In the genomic region with DNA sequence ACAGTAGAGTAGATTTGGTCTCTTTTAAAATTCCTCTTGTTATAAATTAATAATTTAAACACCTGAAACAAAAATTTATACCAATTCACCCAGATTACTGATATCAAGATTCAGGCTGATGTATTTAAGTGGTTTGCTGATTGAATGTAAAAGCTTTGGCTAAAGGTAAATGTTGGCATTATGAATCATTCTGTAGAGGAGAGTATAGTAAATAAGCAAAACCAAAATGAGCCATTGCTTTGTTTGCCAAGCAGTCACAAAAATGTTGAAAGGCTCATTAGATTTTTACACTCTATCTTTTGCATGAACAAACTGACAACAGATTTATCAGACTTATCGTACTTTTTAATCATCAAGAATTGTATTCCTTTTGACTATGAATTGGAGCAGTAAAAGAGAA, we compare ENCODE assay signal across 22 cellular contexts.
DNase-seq lines count a peak whose midpoint lies in the region; ATAC-seq and TF ChIP-seq lines count a peak whose summit lies in the region.
"Had no signal": no experiment of that assay in that cellular context is flagged by ENCODE, and none has a peak within 500 bp of the region (broad histone marks: within the 10 kb centered on the region; RNA-seq: fewer than 3 reads in every experiment).

No MANE protein-coding gene starts in this region.

- H3K27me3 ChIP-seq in esophagus squamous epithelium, result no peaks in the 10 kb centered on the region
- H3K27me3 ChIP-seq: BE2C, BLaER1 had no signal

- no peak overlapping the region for H3K27ac ChIP-seq in esophagus squamous epithelium
- H3K27ac ChIP-seq: BLaER1 had no signal

- H3K36me3 Mint-ChIP-seq in nephron progenitor cell (ENCODE audit: low read depth) (no peaks in the 10 kb centered on the region), T-helper 17 cell (ENCODE audit: low read depth) (no peaks in the 10 kb centered on the region)
- H3K36me3 Mint-ChIP-seq: CD14-positive monocyte; CD4-positive, alpha-beta memory T cell; CD4-positive, CD25-positive, alpha-beta regulatory T cell; CD8-positive, alpha-beta memory T cell had no signal

- H3K36me3 ChIP-seq in esophagus squamous epithelium, result no peaks in the 10 kb centered on the region
- H3K36me3 ChIP-seq: BE2C, BLaER1 had no signal

- no peaks in the 10 kb centered on the region for H3K4me1 ChIP-seq in esophagus squamous epithelium
- H3K4me1 ChIP-seq: BE2C, BLaER1 had no signal

- no peak overlapping the region for H3K4me3 ChIP-seq in esophagus squamous epithelium
- H3K4me3 ChIP-seq: BLaER1, GM12878 had no signal

- H3K4me1 Mint-ChIP-seq in nephron progenitor cell (no peaks in the 10 kb centered on the region), T-helper 17 cell (no peaks in the 10 kb centered on the region)
- H3K4me1 Mint-ChIP-seq: CD14-positive monocyte; CD4-positive, alpha-beta memory T cell; CD4-positive, CD25-positive, alpha-beta regulatory T cell; CD8-positive, alpha-beta memory T cell had no signal

- intact Hi-C loops in esophagus squamous epithelium (cut with DNase I), result no loop called here

- H3K27ac Mint-ChIP-seq in nephron progenitor cell (peak overlapping the region; percentile 66), T-helper 17 cell (no peak overlapping the region)
- H3K27ac Mint-ChIP-seq: CD4-positive, alpha-beta memory T cell; CD4-positive, CD25-positive, alpha-beta regulatory T cell; CD8-positive, alpha-beta memory T cell had no signal

- H3K4me3 Mint-ChIP-seq in nephron progenitor cell (no peak overlapping the region), T-helper 17 cell (no peak overlapping the region)
- H3K4me3 Mint-ChIP-seq: CD14-positive monocyte; CD4-positive, alpha-beta memory T cell; CD4-positive, CD25-positive, alpha-beta regulatory T cell; CD8-positive, alpha-beta memory T cell had no signal

- TF ChIP-seq CTCF in nephron progenitor cell (IDR thresholded peaks at IDR 0.05) (no peak), esophagus squamous epithelium (IDR thresholded peaks at IDR 0.05) (no peak)

- DNase-seq in DMS53 treated with DMSO at 0.1 percent for 48 hours (lab: John Stamatoyannopoulos, UW; ENCODE audit: unreplicated experiment) (peak; percentile 14), nephron progenitor cell (no peak), T-helper 17 cell (no peak), esophagus squamous epithelium (lab: John Stamatoyannopoulos, UW) (no peak)
- DNase-seq: 8988T; ACHN; BE2C; C1 segment of cervical spinal cord; CD4-positive, alpha-beta memory T cell; CD4-positive, CD25-positive, alpha-beta regulatory T cell; CD8-positive, alpha-beta memory T cell; COR-L47; DMS 273 treated with DMSO at 0.1 percent for 48 hours; DMS153; DMS79; DND-41; EL; GDM1 had no signal

- 53 to 77% methylated on average over 1 of the region's 1 CpG for WGBS in esophagus squamous epithelium, 2 donors

- H3K27me3 Mint-ChIP-seq in nephron progenitor cell (ENCODE audit: low read depth, poor library complexity) (no peaks in the 10 kb centered on the region), T-helper 17 cell (no peaks in the 10 kb centered on the region)
- H3K27me3 Mint-ChIP-seq: CD4-positive, CD25-positive, alpha-beta regulatory T cell; CD8-positive, alpha-beta memory T cell had no signal

- ATAC-seq in T-helper 17 cell (no peak), HG02642 (IDR thresholded peaks at IDR 0.05; ENCODE audit: poor library complexity, unreplicated experiment) (no peak)
- ATAC-seq: GM12878 had no signal

- H3K9me3 ChIP-seq in T-helper 17 cell (ENCODE audit: control insufficient read depth, low read length, poor library complexity, severe bottlenecking) (no peaks in the 10 kb centered on the region), esophagus squamous epithelium (no peaks in the 10 kb centered on the region)
- H3K9me3 ChIP-seq: BE2C, BLaER1 had no signal

- peaks cover 5% of the 10 kb centered on the region for H3K9me3 Mint-ChIP-seq in nephron progenitor cell

- no peak for TF ChIP-seq POLR2A in esophagus squamous epithelium (IDR thresholded peaks at IDR 0.05)
